Comparison of ENCODE assay signal across 16 cellular contexts in the genomic region with DNA sequence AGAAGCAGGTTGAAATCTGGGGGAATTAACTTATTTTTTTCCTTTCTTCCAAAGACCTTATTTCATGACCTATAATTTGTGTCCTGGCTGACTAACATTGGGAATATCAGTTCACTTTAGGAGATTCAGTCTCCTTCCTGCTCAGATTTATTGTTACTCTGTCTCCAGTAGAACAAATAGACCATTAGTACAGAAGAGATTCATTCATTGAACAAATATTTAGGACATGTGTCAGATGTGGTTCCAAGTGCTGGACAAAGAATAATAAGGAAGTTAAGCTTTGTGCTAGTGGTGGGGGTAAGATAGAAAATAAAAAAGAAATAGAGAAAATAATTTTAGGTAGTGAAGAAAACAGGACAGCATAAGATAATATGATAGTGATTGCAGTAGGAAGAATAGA. TPM values are rescaled to one million over a fixed set of nuclear protein-coding genes. Genes with fewer than 3 reads are reported as not detected.
DNase-seq lines count a peak whose midpoint lies in the region; ATAC-seq and TF ChIP-seq lines count a peak whose summit lies in the region.
"Had no signal": no experiment of that assay in that cellular context is flagged by ENCODE, and none has a peak within 500 bp of the region (broad histone marks: within the 10 kb centered on the region; RNA-seq: fewer than 3 reads in every experiment).

No MANE protein-coding gene starts in this region.

- H3K4me1 Mint-ChIP-seq in Calu3 (ENCODE audit: low read depth, unreplicated experiment), result peaks cover 29% of the 10 kb centered on the region

- ATAC-seq in HG02938 (IDR thresholded peaks at IDR 0.05; ENCODE audit: unreplicated experiment), result no peak
- ATAC-seq in GM21528 (IDR thresholded peaks at IDR 0.05; ENCODE audit: low FRiP score, unreplicated experiment), result no peak
- ATAC-seq: stimulated activated naive CD8-positive, alpha-beta T cell treated with anti-CD3 and anti-CD28 coated beads, Interleukin-15, amount 100 ng/mL, for 72 hours had no signal

- peak overlapping the region; percentile 16 for H3K27ac Mint-ChIP-seq in Calu3 (ENCODE audit: unreplicated experiment)
- H3K27ac Mint-ChIP-seq: stimulated activated naive CD8-positive, alpha-beta T cell treated with anti-CD3 and anti-CD28 coated beads, Interleukin-15, amount 100 ng/mL, for 72 hours had no signal

- H3K36me3 Mint-ChIP-seq in Calu3 (ENCODE audit: insufficient read depth, unreplicated experiment), result peaks cover 14% of the 10 kb centered on the region

- DNase-seq in Calu3 (no peak), RPMI7951 (ENCODE audit: low read depth) (peak; percentile 31), dermis blood vessel endothelial cell (peak; percentile 55), GOT3 (lab: John Stamatoyannopoulos, UW) (no peak)
- no peak for DNase-seq in activated CD4-positive, alpha-beta T cell treated with anti-CD3 and anti-CD28 coated beads, Interleukin-2, amount 50 U/mL, for 4 hours
- DNase-seq: activated naive CD4-positive, alpha-beta T cell treated with anti-CD3 and anti-CD28 coated beads, Interleukin-2, amount 50 U/mL, for 16 hours; AML-193; immature natural killer cell; NCI-H1417 treated with DMSO at 0.1 percent for 48 hours; right cardiac atrium; stimulated activated naive CD8-positive, alpha-beta T cell treated with anti-CD3 and anti-CD28 coated beads, Interleukin-15, amount 100 ng/mL, for 72 hours had no signal

- no peaks in the 10 kb centered on the region for H3K9me3 Mint-ChIP-seq in Calu3 (ENCODE audit: low read depth, unreplicated experiment)
- H3K9me3 Mint-ChIP-seq: immature natural killer cell; stimulated activated naive CD8-positive, alpha-beta T cell treated with anti-CD3 and anti-CD28 coated beads, Interleukin-15, amount 100 ng/mL, for 72 hours had no signal

- no TSS peak for BruUV-seq in Calu3 (replicated peaks; lab: Mats Ljungman, UMichigan)

- peaks cover 49% of the 10 kb centered on the region for H3K36me3 ChIP-seq in mesodermal cell (ENCODE audit: control insufficient read depth, insufficient read depth, low read length)

- H3K4me3 ChIP-seq in mesodermal cell (ENCODE audit: extremely low read depth, insufficient read depth, low read length, poor library complexity, severe bottlenecking), result no peak overlapping the region
- H3K4me3 ChIP-seq: coronary artery, K562 had no signal

- CTCF ChIA-PET in Calu3 (lab: Charles Lee), result no interaction called here

- no peaks in the 10 kb centered on the region for H3K4me1 ChIP-seq in mesodermal cell (ENCODE audit: control insufficient read depth, insufficient read depth, low read length, poor library complexity, severe bottlenecking)

- intact Hi-C loops in Calu3 (cut with micrococcal nuclease; ENCODE audit: unreplicated experiment), result loop anchor here (2.0 kb wide), 1 partner anchor 86 kb away; no protein-coding TSS in a partner anchor

- peak overlapping the region; percentile 57 for H3K27ac ChIP-seq in mesodermal cell (ENCODE audit: low read depth, low read length, severe bottlenecking)
- H3K27ac ChIP-seq: coronary artery had no signal

- no peak for TF ChIP-seq CTCF in Calu3 (IDR thresholded peaks at IDR 0.05; ENCODE audit: unreplicated experiment)

- H3K27me3 Mint-ChIP-seq in Calu3 (ENCODE audit: unreplicated experiment), result no peaks in the 10 kb centered on the region
- H3K27me3 Mint-ChIP-seq: stimulated activated naive CD8-positive, alpha-beta T cell treated with anti-CD3 and anti-CD28 coated beads, Interleukin-15, amount 100 ng/mL, for 72 hours had no signal

- peaks cover 5% of the 10 kb centered on the region for H3K9me3 ChIP-seq in mesodermal cell (ENCODE audit: control insufficient read depth, low read length)

- no peak overlapping the region for H3K4me3 Mint-ChIP-seq in Calu3 (ENCODE audit: low read depth, unreplicated experiment)
- H3K4me3 Mint-ChIP-seq: immature natural killer cell; stimulated activated naive CD8-positive, alpha-beta T cell treated with anti-CD3 and anti-CD28 coated beads, Interleukin-15, amount 100 ng/mL, for 72 hours had no signal

RNA-seq across cellular contexts. Expression of a gene that starts 20.3 kb away (rescaled TPM):
- total RNA-seq in Calu3 (2022) (56.3 and 62.7 TPM in 2 replicates), dermis blood vessel endothelial cell (36.2 and 47.4 TPM in 2 replicates)
- 23.3 and 28.4 TPM in 2 replicates for total RNA-seq in RPMI7951 (2014; rRNA removed; shearing (Covaris generic))
- polyA plus RNA-seq in mesodermal cell (2013, experiment 1 of 2), result 37.3 TPM
- 35.8 TPM for polyA plus RNA-seq in mesodermal cell (2013, experiment 2 of 2)

Comparison
In these comparisons a context has a peak if more than half of its experiments do, and no peak if none do; other contexts are left out.
1. DNase-seq: peak in RPMI7951 (single experiment) and dermis blood vessel endothelial cell (single experiment); none in Calu3 (single experiment), activated CD4-positive, alpha-beta T cell treated with anti-CD3 and anti-CD28 coated beads, Interleukin-2, amount 50 U/mL, for 4 hours (0 of 2) and GOT3 (single experiment).